25 cellular contexts compared by ENCODE assay signal in genomic region chr18:23971656-23972230, GRCh38. TPM values are rescaled to one million over a fixed set of nuclear protein-coding genes. Genes with fewer than 3 reads are reported as not detected.
DNase-seq lines count a peak whose midpoint lies in the region; ATAC-seq and TF ChIP-seq lines count a peak whose summit lies in the region.
"Had no signal": no experiment of that assay in that cellular context is flagged by ENCODE, and none has a peak within 500 bp of the region (broad histone marks: within the 10 kb centered on the region; RNA-seq: fewer than 3 reads in every experiment).

No MANE protein-coding gene starts in this region.

- TF ChIP-seq POLR2A in esophagus squamous epithelium (IDR thresholded peaks at IDR 0.05), result no peak

- H2AFZ ChIP-seq in DND-41 (ENCODE audit: low read depth, low read length), result no peak overlapping the region
- H2AFZ ChIP-seq: PC-9 had no signal

- intact Hi-C loops in esophagus squamous epithelium (cut with DNase I), result no loop called here

- no peaks in the 10 kb centered on the region for H4K20me1 ChIP-seq in DND-41 (ENCODE audit: insufficient read depth, low read length)

- H3K36me3 ChIP-seq in DND-41 (ENCODE audit: insufficient read depth, low read length) (no peaks in the 10 kb centered on the region), esophagus squamous epithelium (no peaks in the 10 kb centered on the region)
- H3K36me3 ChIP-seq: right lobe of liver had no signal

- DNase-seq in DND-41, result no peak
- DNase-seq in T-helper 17 cell, result no peak
- no peak for DNase-seq in esophagus squamous epithelium (lab: John Stamatoyannopoulos, UW)
- no peak for DNase-seq in stimulated activated effector memory CD8-positive, alpha-beta T cell treated with anti-CD3 and anti-CD28 coated beads, Interleukin-12 subunit alpha, Interleukin-12 subunit beta, amount 100 ng/mL, for 72 hours (ENCODE audit: low spot score in 2 of 2)
- no peak for DNase-seq in ureter (ENCODE audit: low spot score)
- no peak for DNase-seq in KG1 (lab: John Stamatoyannopoulos, UW)
- DNase-seq in NCI-H2081 (lab: John Stamatoyannopoulos, UW), result no peak
- DNase-seq: activated B cell treated with CpG ODN at 0.5 μM for 24 hours; activated naive CD4-positive, alpha-beta T cell treated with anti-CD3 and anti-CD28 coated beads, Interleukin-2, amount 10 ng/mL, durations not matched to agents 7 days and 5 days; aorta; dermis blood vessel endothelial cell; DMS153; islet precursor cell; mucosa of descending colon; MV-4-11; NCI-H510A treated with DMSO at 0.1 percent for 48 hours; NK-92 treated with Interleukin-12 subunit alpha and Interleukin-12 subunit beta, amount 100 ng/mL, for 24 hours; PC-9; right lobe of liver; SIG-M5; stimulated activated naive CD4-positive, alpha-beta T cell; T1000 had no signal

- peak overlapping the region; percentile 58 for H3K27ac ChIP-seq in DND-41 (ENCODE audit: low read length)
- peak overlapping the region; percentile 23 to 75 (median 64) for H3K27ac ChIP-seq in esophagus squamous epithelium
- H3K27ac ChIP-seq: PC-9, right lobe of liver had no signal

- H3K27ac Mint-ChIP-seq in T-helper 17 cell, result peak overlapping the region; percentile 96
- peak overlapping the region; percentile 6 for H3K27ac Mint-ChIP-seq in stimulated activated effector memory CD8-positive, alpha-beta T cell treated with anti-CD3 and anti-CD28 coated beads, Interleukin-12 subunit alpha, Interleukin-12 subunit beta, amount 100 ng/mL, for 72 hours
- H3K27ac Mint-ChIP-seq: activated T-helper 1 cell treated with anti-CD3 and anti-CD28 coated beads, Interleukin-12 subunit alpha, Interleukin-12 subunit beta, Interleukin-2, Interleukin-4 antibody, amounts not matched to agents 30 ng/mL and 10 ng/mL and 1 ng/mL, durations not matched to agents 14 hours and 24 hours and 36 hours; CD14-positive monocyte had no signal

- no peaks in the 10 kb centered on the region for H3K27me3 ChIP-seq in DND-41 (ENCODE audit: insufficient read depth, low read length, poor library complexity)
- H3K27me3 ChIP-seq in esophagus squamous epithelium, result no peaks in the 10 kb centered on the region
- H3K27me3 ChIP-seq: right lobe of liver had no signal

- no peak overlapping the region for H3K4me2 ChIP-seq in DND-41 (ENCODE audit: insufficient read depth, low read length)
- H3K4me2 ChIP-seq: PC-9 had no signal

- H3K9me3 Mint-ChIP-seq in stimulated activated effector memory CD8-positive, alpha-beta T cell treated with anti-CD3 and anti-CD28 coated beads, Interleukin-12 subunit alpha, Interleukin-12 subunit beta, amount 100 ng/mL, for 72 hours, result peaks cover 2% of the 10 kb centered on the region

- no peak for ATAC-seq in DND-41 (ENCODE audit: insufficient read depth, low read depth)
- ATAC-seq in T-helper 17 cell, result no peak
- no peak for ATAC-seq in stimulated activated effector memory CD8-positive, alpha-beta T cell treated with anti-CD3 and anti-CD28 coated beads, Interleukin-12 subunit alpha, Interleukin-12 subunit beta, amount 100 ng/mL, for 72 hours
- ATAC-seq: HepG2, right lobe of liver had no signal

- H3K4me3 Mint-ChIP-seq in T-helper 17 cell, result peak overlapping the region; percentile 68
- H3K4me3 Mint-ChIP-seq in stimulated activated effector memory CD8-positive, alpha-beta T cell treated with anti-CD3 and anti-CD28 coated beads, Interleukin-12 subunit alpha, Interleukin-12 subunit beta, amount 100 ng/mL, for 72 hours, result peak overlapping the region; percentile 8
- H3K4me3 Mint-ChIP-seq: activated B cell treated with CpG ODN at 0.5 μM for 24 hours; activated naive CD4-positive, alpha-beta T cell treated with anti-CD3 and anti-CD28 coated beads, Interleukin-2, amount 10 ng/mL, durations not matched to agents 7 days and 5 days; activated T-helper 1 cell treated with anti-CD3 and anti-CD28 coated beads, Interleukin-12 subunit alpha, Interleukin-12 subunit beta, Interleukin-2, Interleukin-4 antibody, amounts not matched to agents 30 ng/mL and 10 ng/mL and 1 ng/mL, durations not matched to agents 14 hours and 24 hours and 36 hours; CD14-positive monocyte had no signal

- H3K9me3 ChIP-seq in DND-41 (ENCODE audit: insufficient read depth, low read length, severe bottlenecking), result no peaks in the 10 kb centered on the region
- H3K9me3 ChIP-seq in T-helper 17 cell (ENCODE audit: control insufficient read depth, low read length, poor library complexity, severe bottlenecking), result no peaks in the 10 kb centered on the region
- no peaks in the 10 kb centered on the region for H3K9me3 ChIP-seq in esophagus squamous epithelium
- H3K9me3 ChIP-seq: mucosa of descending colon, right lobe of liver had no signal

- no peaks in the 10 kb centered on the region for H3K79me2 ChIP-seq in DND-41 (ENCODE audit: insufficient read depth, low read length)

- H3K36me3 Mint-ChIP-seq in T-helper 17 cell (ENCODE audit: low read depth), result no peaks in the 10 kb centered on the region
- H3K36me3 Mint-ChIP-seq in stimulated activated effector memory CD8-positive, alpha-beta T cell treated with anti-CD3 and anti-CD28 coated beads, Interleukin-12 subunit alpha, Interleukin-12 subunit beta, amount 100 ng/mL, for 72 hours, result no peaks in the 10 kb centered on the region
- H3K36me3 Mint-ChIP-seq: CD14-positive monocyte had no signal

- H3K4me3 ChIP-seq in DND-41 (ENCODE audit: low read depth in 1 of 2, low read length in 2 of 2) (no peak overlapping the region), esophagus squamous epithelium (no peak overlapping the region)
- H3K4me3 ChIP-seq: mucosa of descending colon, PC-9, right lobe of liver had no signal

- WGBS in esophagus squamous epithelium, 2 donors, result 51 to 53% methylated on average over 5 of the region's 5 CpGs

- peaks cover 53% of the 10 kb centered on the region for H3K4me1 ChIP-seq in DND-41 (ENCODE audit: insufficient read depth, low read length)
- H3K4me1 ChIP-seq in esophagus squamous epithelium, result peaks cover 0 to 25% (median 8%) of the 10 kb centered on the region in 3 donors
- H3K4me1 ChIP-seq: right lobe of liver had no signal

- no peak for TF ChIP-seq CTCF in DND-41 (IDR thresholded peaks at IDR 0.05; ENCODE audit: borderline replicate concordance, extremely low read depth, low read length, poor library complexity, severe bottlenecking)
- TF ChIP-seq CTCF in esophagus squamous epithelium (IDR thresholded peaks at IDR 0.05), result no peak

- H3K4me1 Mint-ChIP-seq in T-helper 17 cell, result peaks cover 46% of the 10 kb centered on the region
- peaks cover 75% of the 10 kb centered on the region for H3K4me1 Mint-ChIP-seq in stimulated activated effector memory CD8-positive, alpha-beta T cell treated with anti-CD3 and anti-CD28 coated beads, Interleukin-12 subunit alpha, Interleukin-12 subunit beta, amount 100 ng/mL, for 72 hours

- no peaks in the 10 kb centered on the region for H3K27me3 Mint-ChIP-seq in T-helper 17 cell
- H3K27me3 Mint-ChIP-seq: activated B cell treated with CpG ODN at 0.5 μM for 24 hours had no signal

- no peak overlapping the region for H3K9ac ChIP-seq in DND-41 (ENCODE audit: low read depth, low read length)

RNA-seq across cellular contexts. Expression of gene TTC39C, which starts 42.8 kb away (rescaled TPM):
- total RNA-seq in T-helper 17 cell, result 100 to 1,000 TPM; 187 to 226 TPM
- 10 to 100 TPM; 12.3 to 35.9 (median 24.8) TPM for total RNA-seq in esophagus squamous epithelium
- 33.2 TPM for total RNA-seq in ureter
